ENCODE assay signal across 2 cellular contexts in the genomic region with DNA sequence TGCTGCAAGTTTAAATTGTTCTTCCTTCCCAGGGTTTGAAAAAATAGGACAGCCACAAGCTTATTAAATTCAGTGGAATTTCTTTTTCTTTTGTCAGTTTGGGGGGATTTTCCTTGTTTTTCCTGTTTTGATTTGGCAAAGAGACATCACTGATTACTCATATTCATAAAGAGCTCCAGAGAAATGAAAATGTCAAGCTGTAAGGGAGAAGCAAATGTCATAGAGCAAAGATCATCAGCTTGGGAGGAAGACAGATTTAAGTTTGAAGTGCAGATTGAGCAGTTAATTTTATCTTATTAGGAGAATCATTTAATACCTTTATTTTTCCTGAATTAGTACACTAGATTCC.
TF ChIP-seq lines count a peak whose summit lies in the region.

No MANE protein-coding gene starts in this region.

TF ChIP-seq in HCT116, 20 proteins besides CTCF, POLR2A, EP300 and RAD21 (continued from another document):
- TF ChIP-seq, protein P1, sequence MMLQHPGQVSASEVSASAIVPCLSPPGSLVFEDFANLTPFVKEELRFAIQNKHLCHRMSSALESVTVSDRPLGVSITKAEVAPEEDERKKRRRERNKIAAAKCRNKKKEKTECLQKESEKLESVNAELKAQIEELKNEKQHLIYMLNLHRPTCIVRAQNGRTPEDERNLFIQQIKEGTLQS (IDR thresholded peaks at IDR 0.05): no peak
- no peak; the same call in 1 of the 2 replicates for TF ChIP-seq EGR1 (IDR thresholded peaks at IDR 0.05; ENCODE audit: low read depth)
- no peak for TF ChIP-seq EZH2 (IDR thresholded peaks at IDR 0.05)
- TF ChIP-seq SP1 (IDR thresholded peaks at IDR 0.05; ENCODE audit: low read depth): 0 out of 2 replicates have a peak, but pooled peaks have one; percentile 47
- peak; percentile 7; the same call in 1 of the 2 replicates for TF ChIP-seq SIN3A (IDR thresholded peaks at IDR 0.05; ENCODE audit: low read depth)
- TF ChIP-seq TCF7L2 (IDR thresholded peaks at IDR 0.05; ENCODE audit: borderline replicate concordance, extremely low read depth, insufficient read depth, insufficient read length): no peak
- 0 out of 2 replicates have a peak, but pooled peaks have one; percentile 21 for TF ChIP-seq FOSL1 (IDR thresholded peaks at IDR 0.05; ENCODE audit: low read depth)
- TF ChIP-seq, protein P2, sequence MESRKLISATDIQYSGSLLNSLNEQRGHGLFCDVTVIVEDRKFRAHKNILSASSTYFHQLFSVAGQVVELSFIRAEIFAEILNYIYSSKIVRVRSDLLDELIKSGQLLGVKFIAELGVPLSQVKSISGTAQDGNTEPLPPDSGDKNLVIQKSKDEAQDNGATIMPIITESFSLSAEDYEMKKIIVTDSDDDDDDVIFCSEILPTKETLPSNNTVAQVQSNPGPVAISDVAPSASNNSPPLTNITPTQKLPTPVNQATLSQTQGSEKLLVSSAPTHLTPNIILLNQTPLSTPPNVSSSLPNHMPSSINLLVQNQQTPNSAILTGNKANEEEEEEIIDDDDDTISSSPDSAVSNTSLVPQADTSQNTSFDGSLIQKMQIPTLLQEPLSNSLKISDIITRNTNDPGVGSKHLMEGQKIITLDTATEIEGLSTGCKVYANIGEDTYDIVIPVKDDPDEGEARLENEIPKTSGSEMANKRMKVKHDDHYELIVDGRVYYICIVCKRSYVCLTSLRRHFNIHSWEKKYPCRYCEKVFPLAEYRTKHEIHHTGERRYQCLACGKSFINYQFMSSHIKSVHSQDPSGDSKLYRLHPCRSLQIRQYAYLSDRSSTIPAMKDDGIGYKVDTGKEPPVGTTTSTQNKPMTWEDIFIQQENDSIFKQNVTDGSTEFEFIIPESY (IDR thresholded peaks at IDR 0.05; ENCODE audit: extremely low read depth, insufficient replicate concordance, low read length): no peak
- TF ChIP-seq, protein P3, sequence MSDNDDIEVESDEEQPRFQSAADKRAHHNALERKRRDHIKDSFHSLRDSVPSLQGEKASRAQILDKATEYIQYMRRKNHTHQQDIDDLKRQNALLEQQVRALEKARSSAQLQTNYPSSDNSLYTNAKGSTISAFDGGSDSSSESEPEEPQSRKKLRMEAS (IDR thresholded peaks at IDR 0.05): 0 out of 2 replicates have a peak, but pooled peaks have one; percentile 17

TF ChIP-seq in SK-N-SH treated with all-trans-retinoic acid at 6 μM for 48 hours, 23 proteins besides CTCF, POLR2A, EP300 and RAD21 (continued from another document):
- TF ChIP-seq, protein P4, sequence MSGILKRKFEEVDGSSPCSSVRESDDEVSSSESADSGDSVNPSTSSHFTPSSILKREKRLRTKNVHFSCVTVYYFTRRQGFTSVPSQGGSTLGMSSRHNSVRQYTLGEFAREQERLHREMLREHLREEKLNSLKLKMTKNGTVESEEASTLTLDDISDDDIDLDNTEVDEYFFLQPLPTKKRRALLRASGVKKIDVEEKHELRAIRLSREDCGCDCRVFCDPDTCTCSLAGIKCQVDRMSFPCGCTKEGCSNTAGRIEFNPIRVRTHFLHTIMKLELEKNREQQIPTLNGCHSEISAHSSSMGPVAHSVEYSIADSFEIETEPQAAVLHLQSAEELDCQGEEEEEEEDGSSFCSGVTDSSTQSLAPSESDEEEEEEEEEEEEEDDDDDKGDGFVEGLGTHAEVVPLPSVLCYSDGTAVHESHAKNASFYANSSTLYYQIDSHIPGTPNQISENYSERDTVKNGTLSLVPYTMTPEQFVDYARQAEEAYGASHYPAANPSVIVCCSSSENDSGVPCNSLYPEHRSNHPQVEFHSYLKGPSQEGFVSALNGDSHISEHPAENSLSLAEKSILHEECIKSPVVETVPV (CRISPR knock-in tag; IDR thresholded peaks at IDR 0.05): no peak
- no peak for TF ChIP-seq TOX (CRISPR knock-in tag; IDR thresholded peaks at IDR 0.05; ENCODE audit: borderline replicate concordance)
- no peak for TF ChIP-seq ZNF70 (CRISPR knock-in tag; IDR thresholded peaks at IDR 0.05)
- no peak for TF ChIP-seq ZNF565 (CRISPR knock-in tag; conservative IDR thresholded peaks at IDR 0.05; ENCODE audit: low read depth)
- no peak for TF ChIP-seq RARB (CRISPR knock-in tag; IDR thresholded peaks at IDR 0.05)
- no peak for TF ChIP-seq ZFP30 (CRISPR knock-in tag; IDR thresholded peaks at IDR 0.05)
- no peak for TF ChIP-seq GLIS3 (CRISPR knock-in tag; IDR thresholded peaks at IDR 0.05)
- no peak for TF ChIP-seq OSR1 (CRISPR knock-in tag; IDR thresholded peaks at IDR 0.05)
- TF ChIP-seq SNAI2 (CRISPR knock-in tag; IDR thresholded peaks at IDR 0.05): no peak
- TF ChIP-seq ZNF8 (CRISPR knock-in tag; IDR thresholded peaks at IDR 0.05): no peak
- TF ChIP-seq, protein P5, sequence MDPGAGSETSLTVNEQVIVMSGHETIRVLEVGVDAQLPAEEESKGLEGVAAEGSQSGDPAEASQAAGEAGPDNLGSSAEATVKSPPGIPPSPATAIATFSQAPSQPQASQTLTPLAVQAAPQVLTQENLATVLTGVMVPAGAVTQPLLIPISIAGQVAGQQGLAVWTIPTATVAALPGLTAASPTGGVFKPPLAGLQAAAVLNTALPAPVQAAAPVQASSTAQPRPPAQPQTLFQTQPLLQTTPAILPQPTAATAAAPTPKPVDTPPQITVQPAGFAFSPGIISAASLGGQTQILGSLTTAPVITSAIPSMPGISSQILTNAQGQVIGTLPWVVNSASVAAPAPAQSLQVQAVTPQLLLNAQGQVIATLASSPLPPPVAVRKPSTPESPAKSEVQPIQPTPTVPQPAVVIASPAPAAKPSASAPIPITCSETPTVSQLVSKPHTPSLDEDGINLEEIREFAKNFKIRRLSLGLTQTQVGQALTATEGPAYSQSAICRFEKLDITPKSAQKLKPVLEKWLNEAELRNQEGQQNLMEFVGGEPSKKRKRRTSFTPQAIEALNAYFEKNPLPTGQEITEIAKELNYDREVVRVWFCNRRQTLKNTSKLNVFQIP (CRISPR knock-in tag; IDR thresholded peaks at IDR 0.05; ENCODE audit: borderline replicate concordance, low read depth): no peak
